18 cellular contexts compared by ENCODE assay signal in the genomic region with DNA sequence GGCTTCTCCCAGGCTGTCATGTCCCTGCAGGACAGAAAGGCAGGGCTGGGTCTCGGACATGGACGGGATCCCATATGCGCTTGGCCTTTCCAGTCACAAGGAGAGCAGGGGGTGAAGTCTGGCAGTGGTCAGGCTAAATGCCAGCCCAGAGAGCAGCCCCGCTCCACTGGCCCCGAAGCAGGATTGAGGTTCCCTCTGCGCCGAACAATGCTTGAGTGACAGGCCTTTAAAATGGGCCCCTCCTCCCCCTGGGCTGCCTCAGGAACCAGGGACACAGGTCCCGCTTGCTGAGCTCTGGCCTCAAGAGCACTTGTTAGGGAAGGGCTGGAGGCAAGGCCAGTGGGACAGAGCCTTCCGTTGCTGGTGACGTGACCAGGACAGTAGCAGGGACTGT. TPM values are rescaled to one million over a fixed set of nuclear protein-coding genes. Genes with fewer than 3 reads are reported as not detected.
"Had no signal": no experiment of that assay in that cellular context is flagged by ENCODE, and none has a peak within 500 bp of the region (broad histone marks: within the 10 kb centered on the region; RNA-seq: fewer than 3 reads in every experiment).

No MANE protein-coding gene starts in this region.

- H3K4me3 Mint-ChIP-seq: activated CD4-positive, alpha-beta T cell treated with anti-CD3 and anti-CD28 coated beads for 36 hours; activated CD8-positive, alpha-beta T cell treated with anti-CD3 and anti-CD28 coated beads for 36 hours; activated naive CD8-positive, alpha-beta T cell treated with anti-CD3 and anti-CD28 coated beads for 36 hours; activated T-cell treated with anti-CD3 and anti-CD28 coated beads, Interleukin-2, amount 50 U/mL, for 72 hours; T-cell had no signal

- H3K9me3 Mint-ChIP-seq: activated CD8-positive, alpha-beta T cell treated with anti-CD3 and anti-CD28 coated beads for 36 hours; activated naive CD8-positive, alpha-beta T cell treated with anti-CD3 and anti-CD28 coated beads for 36 hours; activated T-cell treated with anti-CD3 and anti-CD28 coated beads, Interleukin-2, amount 50 U/mL, for 72 hours; T-cell had no signal

- H3K9me3 ChIP-seq: breast epithelium, neutrophil, right atrium auricular region, tibial artery had no signal

- ATAC-seq: activated CD4-positive, alpha-beta T cell treated with anti-CD3 and anti-CD28 coated beads for 36 hours; activated CD8-positive, alpha-beta T cell treated with anti-CD3 and anti-CD28 coated beads for 36 hours; activated T-cell treated with anti-CD3 and anti-CD28 coated beads, Interleukin-2, amount 50 U/mL, for 72 hours; foreskin keratinocyte; left ventricle myocardium superior; T-cell had no signal

- H3K36me3 ChIP-seq: breast epithelium, neutrophil, right atrium auricular region, tibial artery had no signal

- H3K27me3 Mint-ChIP-seq: activated CD8-positive, alpha-beta T cell treated with anti-CD3 and anti-CD28 coated beads for 36 hours had no signal

- H3K4me3 ChIP-seq: breast epithelium, dorsolateral prefrontal cortex, right atrium auricular region, tibial artery had no signal

- H3K27ac Mint-ChIP-seq: activated CD4-positive, alpha-beta T cell treated with anti-CD3 and anti-CD28 coated beads for 36 hours; activated CD8-positive, alpha-beta T cell treated with anti-CD3 and anti-CD28 coated beads for 36 hours; activated naive CD8-positive, alpha-beta T cell treated with anti-CD3 and anti-CD28 coated beads for 36 hours; activated T-cell treated with anti-CD3 and anti-CD28 coated beads, Interleukin-2, amount 50 U/mL, for 72 hours; T-cell had no signal

- H3K36me3 Mint-ChIP-seq: activated naive CD8-positive, alpha-beta T cell treated with anti-CD3 and anti-CD28 coated beads for 36 hours; T-cell had no signal

- DNase-seq: activated CD4-positive, alpha-beta T cell treated with anti-CD3 and anti-CD28 coated beads for 36 hours; activated CD8-positive, alpha-beta memory T cell treated with anti-CD3 and anti-CD28 coated beads, Interleukin-2, amount 50 U/mL, for 4 hours; activated CD8-positive, alpha-beta T cell treated with anti-CD3 and anti-CD28 coated beads for 36 hours; activated gamma-delta T cell treated with Interleukin-2 at 50 U/mL for 16 hours; activated naive CD8-positive, alpha-beta T cell treated with anti-CD3 and anti-CD28 coated beads for 36 hours; activated T-cell treated with anti-CD3 and anti-CD28 coated beads, Interleukin-2, amount 50 U/mL, for 72 hours; dorsolateral prefrontal cortex; foreskin keratinocyte; kidney; left ventricle myocardium superior; posterior cingulate gyrus; small intestine; T-cell; tibial artery had no signal

- H3K4me1 ChIP-seq: breast epithelium, foreskin keratinocyte had no signal

- H3K27ac ChIP-seq: breast epithelium, foreskin keratinocyte, neutrophil, right atrium auricular region, tibial artery, VCaP had no signal

- H3K4me1 Mint-ChIP-seq: activated CD4-positive, alpha-beta T cell treated with anti-CD3 and anti-CD28 coated beads for 36 hours; activated naive CD8-positive, alpha-beta T cell treated with anti-CD3 and anti-CD28 coated beads for 36 hours; T-cell had no signal

RNA-seq across cellular contexts. Expression of gene DRAXIN, which starts 12.7 kb away (rescaled TPM):
- total RNA-seq: foreskin keratinocyte, right atrium auricular region had no signal
- polyA plus RNA-seq: foreskin keratinocyte had no signal
